In the genomic region with DNA sequence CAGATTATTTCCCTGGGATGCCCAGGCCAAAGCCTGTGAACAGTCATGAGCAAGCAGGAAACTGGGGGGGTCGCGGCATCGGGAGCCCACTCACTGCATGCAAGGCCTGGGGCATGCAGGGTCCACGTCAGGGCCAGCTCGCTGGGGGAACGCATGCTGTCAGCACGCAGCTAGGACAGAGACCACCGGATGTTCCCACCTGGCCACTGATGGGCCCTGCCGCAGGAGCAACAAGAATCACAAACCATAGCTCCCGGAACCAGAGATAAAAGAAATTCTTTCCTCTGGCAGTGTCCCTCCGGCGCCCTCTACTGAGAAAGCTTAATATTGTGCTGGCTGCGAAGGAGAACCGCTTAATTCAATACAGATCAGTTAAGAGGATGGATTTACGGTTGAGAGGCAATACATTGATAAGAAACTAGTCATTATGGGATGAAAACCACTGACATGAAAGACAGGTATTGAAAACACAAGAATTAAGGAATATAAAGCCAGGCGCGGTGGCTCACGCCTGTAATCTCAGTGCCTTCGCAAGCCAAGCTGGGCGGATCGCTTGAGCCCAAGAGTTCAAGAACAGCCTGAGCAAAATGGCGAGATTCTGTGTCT, we compare ENCODE assay signal across 8 cellular contexts. TPM values are rescaled to one million over a fixed set of nuclear protein-coding genes. Genes with fewer than 3 reads are reported as not detected.
DNase-seq lines count a peak whose midpoint lies in the region; ATAC-seq, FAIRE-seq and TF ChIP-seq lines count a peak whose summit lies in the region.

No MANE protein-coding gene starts in this region.

- H3K27me3 Mint-ChIP-seq in activated T-cell treated with anti-CD3 and anti-CD28 coated beads, Interleukin-2, amount 50 U/mL, for 24 hours: no peaks in the 10 kb centered on the region
- H3K27me3 Mint-ChIP-seq in natural killer cell treated with Interleukin-12 subunit alpha and Interleukin-12 subunit beta and Interleukin-15 and Interleukin-18, amount 100 ng/mL, for 72 hours: peaks cover 8 to 9% of the 10 kb centered on the region in 2 donors

- no peak overlapping the region for H3K4me2 ChIP-seq in PC-9

- POLR2A ChIA-PET in PC-9 (lab: Charles Lee; ENCODE audit: unreplicated experiment): interaction anchor here (0.5 kb wide), 1 partner anchor 195 kb away, joined by 3 read pairs; a partner anchor contains a TSS

- H3K9me3 ChIP-seq in PC-9 (ENCODE audit: insufficient read depth, low read depth): no peaks in the 10 kb centered on the region

- H3K4me1 Mint-ChIP-seq in activated T-cell treated with anti-CD3 and anti-CD28 coated beads, Interleukin-2, amount 50 U/mL, for 24 hours (ENCODE audit: low read depth): peaks cover 9% of the 10 kb centered on the region
- peaks cover 4 to 7% of the 10 kb centered on the region in 2 donors for H3K4me1 Mint-ChIP-seq in natural killer cell treated with Interleukin-12 subunit alpha and Interleukin-12 subunit beta and Interleukin-15 and Interleukin-18, amount 100 ng/mL, for 72 hours (ENCODE audit: low read depth in 2 of 2)

- CTCF ChIA-PET in PC-9 (lab: Charles Lee): interaction anchor here (0.6 to 2.9 kb wide), 15 partner anchors 9 to 547 kb away, joined by 3 to 20 read pairs (median 4); a partner anchor contains a TSS

- H3K9me3 Mint-ChIP-seq in activated T-cell treated with anti-CD3 and anti-CD28 coated beads, Interleukin-2, amount 50 U/mL, for 24 hours: no peaks in the 10 kb centered on the region
- no peaks in the 10 kb centered on the region for H3K9me3 Mint-ChIP-seq in natural killer cell treated with Interleukin-12 subunit alpha and Interleukin-12 subunit beta and Interleukin-15 and Interleukin-18, amount 100 ng/mL, for 72 hours

- H3K27ac Mint-ChIP-seq in activated T-cell treated with anti-CD3 and anti-CD28 coated beads, Interleukin-2, amount 50 U/mL, for 24 hours: no peak overlapping the region
- H3K27ac Mint-ChIP-seq in natural killer cell treated with Interleukin-12 subunit alpha and Interleukin-12 subunit beta and Interleukin-15 and Interleukin-18, amount 100 ng/mL, for 72 hours: peak overlapping the region in 1 of 2 donors; percentile 58

- peak; percentile 68 for ATAC-seq in esophagus mucosa
- peak; percentile 55 to 58 for ATAC-seq in natural killer cell treated with Interleukin-12 subunit alpha and Interleukin-12 subunit beta and Interleukin-15 and Interleukin-18, amount 100 ng/mL, for 72 hours
- peak; percentile 89 for ATAC-seq in stimulated activated naive CD8-positive, alpha-beta T cell treated with anti-CD3 and anti-CD28 coated beads, Interleukin-15, Interleukin-2, amounts not matched to agents 100 U/mL and 50 U/mL, for 24 hours
- ATAC-seq in GM21528 (IDR thresholded peaks at IDR 0.05; ENCODE audit: low FRiP score, unreplicated experiment): no peak

- H3K4me3 Mint-ChIP-seq in activated T-cell treated with anti-CD3 and anti-CD28 coated beads, Interleukin-2, amount 50 U/mL, for 24 hours: peak overlapping the region; percentile 37
- H3K4me3 Mint-ChIP-seq in natural killer cell treated with Interleukin-12 subunit alpha and Interleukin-12 subunit beta and Interleukin-15 and Interleukin-18, amount 100 ng/mL, for 72 hours: no peak overlapping the region

- H3K27me3 ChIP-seq in PC-9 (ENCODE audit: insufficient read depth, low read depth): no peaks in the 10 kb centered on the region

- FAIRE-seq in HTR-8/SVneo (lab: Jason Lieb, UNC): no peak

- H3K9me2 ChIP-seq in PC-9 (ENCODE audit: insufficient read depth): no peaks in the 10 kb centered on the region

- DNase-seq in C1 segment of cervical spinal cord (lab: John Stamatoyannopoulos, UW) (peak in 10 of 14 donors; percentile 25 to 62 (median 45)), HTR-8/SVneo (ENCODE audit: insufficient read length, low spot score) (peak; percentile 64), PC-9 (peak; percentile 46 to 64)
- peak; percentile 75 for DNase-seq in activated T-cell treated with anti-CD3 and anti-CD28 coated beads, Interleukin-2, amount 50 U/mL, for 24 hours
- peak; percentile 70 for DNase-seq in natural killer cell treated with Interleukin-12 subunit alpha and Interleukin-12 subunit beta and Interleukin-15 and Interleukin-18, amount 100 ng/mL, for 72 hours (ENCODE audit: low spot score)
- peak; percentile 78 for DNase-seq in stimulated activated naive CD8-positive, alpha-beta T cell treated with anti-CD3 and anti-CD28 coated beads, Interleukin-15, Interleukin-2, amounts not matched to agents 100 U/mL and 50 U/mL, for 24 hours

- intact Hi-C loops in PC-9 (cut with micrococcal nuclease; ENCODE audit: unreplicated experiment): loop anchor here (2.0 kb wide), 2 partner anchors 113 to 165 kb away; a partner anchor contains a TSS

- H3K36me3 Mint-ChIP-seq in activated T-cell treated with anti-CD3 and anti-CD28 coated beads, Interleukin-2, amount 50 U/mL, for 24 hours (ENCODE audit: low read depth): no peaks in the 10 kb centered on the region
- no peaks in the 10 kb centered on the region for H3K36me3 Mint-ChIP-seq in natural killer cell treated with Interleukin-12 subunit alpha and Interleukin-12 subunit beta and Interleukin-15 and Interleukin-18, amount 100 ng/mL, for 72 hours

- no peak overlapping the region for H3K27ac ChIP-seq in PC-9

- no peaks in the 10 kb centered on the region for H3K36me3 ChIP-seq in PC-9 (ENCODE audit: low read depth)

- H4K20me1 ChIP-seq in PC-9 (ENCODE audit: insufficient read depth): no peaks in the 10 kb centered on the region

- no TSS peak for BruUV-seq in PC-9 (replicated peaks; lab: Mats Ljungman, UMichigan)

- H3K4me1 ChIP-seq in PC-9 (replicated peaks; ENCODE audit: insufficient read depth): no peaks in the 10 kb centered on the region

- peak; percentile 90 for TF ChIP-seq CTCF in PC-9 (conservative IDR thresholded peaks at IDR 0.05)

- no peak overlapping the region for H3K4me3 ChIP-seq in PC-9

- no peak overlapping the region for H2AFZ ChIP-seq in PC-9

- H3F3A ChIP-seq in PC-9 (ENCODE audit: insufficient read depth, low read depth): no peaks in the 10 kb centered on the region

- no peaks in the 10 kb centered on the region for H3K79me2 ChIP-seq in PC-9 (ENCODE audit: low read depth)

RNA-seq across cellular contexts. Expression of a gene that starts 32.6 kb away (rescaled TPM):
- total RNA-seq in PC-9 (2021) (21.1 and 21.6 TPM in 2 replicates), esophagus mucosa (not detected)
- not detected for total RNA-seq in natural killer cell treated with Interleukin-12 subunit alpha and Interleukin-12 subunit beta and Interleukin-15 and Interleukin-18, amount 100 ng/mL, for 72 hours

RNA-seq across cellular contexts. Expression of a gene that starts 34.8 kb away (rescaled TPM):
- total RNA-seq in PC-9 (2021) (29.2 and 34.2 TPM in 2 replicates), esophagus mucosa (0.20 TPM)
- total RNA-seq in natural killer cell treated with Interleukin-12 subunit alpha and Interleukin-12 subunit beta and Interleukin-15 and Interleukin-18, amount 100 ng/mL, for 72 hours: not detected

RNA-seq across cellular contexts. Expression of a gene that starts 40.5 kb away (rescaled TPM):
- total RNA-seq in PC-9 (2021) (1.0 and 1.9 TPM in 2 replicates), esophagus mucosa (0.08 TPM)
- not detected for total RNA-seq in natural killer cell treated with Interleukin-12 subunit alpha and Interleukin-12 subunit beta and Interleukin-15 and Interleukin-18, amount 100 ng/mL, for 72 hours

RNA-seq across cellular contexts. Expression of a gene that starts 59.1 kb away (rescaled TPM):
- total RNA-seq in PC-9 (2021): not detected in 2 replicates
- 0.40 TPM for total RNA-seq in esophagus mucosa
- total RNA-seq in natural killer cell treated with Interleukin-12 subunit alpha and Interleukin-12 subunit beta and Interleukin-15 and Interleukin-18, amount 100 ng/mL, for 72 hours: not detected

Comparison
In these comparisons a context has a peak if more than half of its experiments do, and no peak if none do; other contexts are left out.
1. RNA of a gene that starts 32.6 kb away (total RNA-seq): 21.1 to 21.6 TPM in PC-9; not detected in esophagus mucosa (single experiment) and not detected in natural killer cell treated with Interleukin-12 subunit alpha and Interleukin-12 subunit beta and Interleukin-15 and Interleukin-18, amount 100 ng/mL, for 72 hours; every median in the first group is over 10 times any median in the second.
2. RNA of a gene that starts 34.8 kb away (total RNA-seq): 29.2 to 34.2 TPM in PC-9; not detected in natural killer cell treated with Interleukin-12 subunit alpha and Interleukin-12 subunit beta and Interleukin-15 and Interleukin-18, amount 100 ng/mL, for 72 hours and 0.20 TPM in esophagus mucosa (single experiment); every median in the first group is over 10 times any median in the second.
3. Peak in every context shown above with its lines, with median percentiles within 50 percentile points of each other: DNase-seq.